In the genomic region with DNA sequence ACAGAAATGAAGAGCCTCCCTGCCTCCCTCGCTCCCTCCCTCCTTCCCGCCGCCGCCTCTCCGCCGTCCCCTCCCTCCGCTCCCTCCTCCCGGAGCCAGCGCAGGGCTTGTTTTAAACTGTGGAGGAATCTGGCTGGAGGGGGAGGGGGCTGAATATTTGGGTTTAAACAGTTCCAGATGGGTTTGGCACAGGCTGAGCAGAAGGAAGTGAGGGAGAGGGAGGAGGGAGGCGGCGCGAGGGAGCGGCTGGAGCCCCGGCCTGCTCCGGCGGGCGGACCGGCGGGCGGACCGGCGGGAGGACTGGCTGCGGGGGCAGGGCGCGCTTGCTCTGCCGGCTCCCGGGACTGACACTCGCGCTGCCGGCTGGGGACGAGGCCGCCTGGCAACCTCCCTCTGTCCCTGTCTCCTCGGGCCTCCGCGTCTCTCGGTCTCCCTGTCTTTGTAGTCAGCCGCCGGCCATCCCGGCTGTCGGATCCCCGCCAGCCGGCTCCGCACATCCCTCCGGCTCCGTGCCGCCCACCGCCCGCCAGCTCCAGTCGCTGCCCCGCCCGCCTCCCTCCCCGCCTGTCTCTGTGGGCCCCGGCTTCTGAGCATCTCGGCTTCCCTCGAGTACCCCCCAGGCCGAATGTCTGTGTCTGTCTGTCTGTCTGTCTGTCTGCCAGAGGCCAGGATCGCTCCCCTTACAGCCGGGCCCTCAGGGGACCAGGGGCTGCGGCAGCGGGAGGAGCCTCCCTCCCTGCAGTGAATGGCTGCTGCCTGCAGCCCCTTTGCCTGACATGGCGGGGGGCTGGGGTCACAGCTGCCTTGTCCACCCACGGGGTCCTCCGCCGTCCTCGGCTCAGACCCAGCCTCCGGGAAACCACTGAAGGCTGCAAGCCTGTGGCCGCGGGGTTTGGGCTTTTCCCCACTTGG, we compare ENCODE assay signal across 8 cellular contexts. TPM values are rescaled to one million over a fixed set of nuclear protein-coding genes. Genes with fewer than 3 reads are reported as not detected.
DNase-seq lines count a peak whose midpoint lies in the region; ATAC-seq, FAIRE-seq and TF ChIP-seq lines count a peak whose summit lies in the region.

No MANE protein-coding gene starts in this region.

- FAIRE-seq in RCC 7860 (lab: Jason Lieb, UNC), result no peak

- peaks cover 8% of the 10 kb centered on the region for H3K4me1 Mint-ChIP-seq in activated B cell treated with CpG ODN at 0.5 μM for 24 hours

- H3K27ac ChIP-seq in esophagus muscularis mucosa (replicated peaks in 1 of 4) (peak overlapping the region; percentile 79 to 89 (median 82)), testis (peak overlapping the region in 1 of 2 donors; percentile 73)

- H3K9me3 Mint-ChIP-seq in activated B cell treated with CpG ODN at 0.5 μM for 24 hours, result no peaks in the 10 kb centered on the region

- H3K27ac Mint-ChIP-seq in activated B cell treated with CpG ODN at 0.5 μM for 24 hours, result no peak overlapping the region

- WGBS in esophagus muscularis mucosa, result 9% methylated on average over 21 of the region's 68 CpGs
- 0 to 6% methylated on average over 9 to 66 of the region's 68 CpGs for WGBS in testis, 2 donors

- ATAC-seq in activated B cell treated with CpG ODN at 0.5 μM for 24 hours (ENCODE audit: low read depth), result no peak

- intact Hi-C loops in activated B cell treated with CpG ODN at 0.5 μM for 24 hours (cut with micrococcal nuclease), result no loop called here
- intact Hi-C loops in esophagus muscularis mucosa (cut with DNase I), result no loop called here
- intact Hi-C loops in testis (cut with DNase I; ENCODE audit: low total_unique reads), result no loop called here

- peaks cover 17 to 74% (median 59%) of the 10 kb centered on the region in 4 donors for H3K4me1 ChIP-seq in esophagus muscularis mucosa
- peaks cover 25% of the 10 kb centered on the region for H3K4me1 ChIP-seq in testis

- TF ChIP-seq CTCF in BJ (IDR thresholded peaks at IDR 0.05; ENCODE audit: insufficient read depth, low read depth, low read length) (no peak), activated B cell treated with CpG ODN at 0.5 μM for 24 hours (IDR thresholded peaks at IDR 0.05) (no peak), esophagus muscularis mucosa (IDR thresholded peaks at IDR 0.05) (no peak), testis (IDR thresholded peaks at IDR 0.05) (no peak)

- H3K27me3 Mint-ChIP-seq in activated B cell treated with CpG ODN at 0.5 μM for 24 hours, result peaks cover 37% of the 10 kb centered on the region

- peak overlapping the region; percentile 53 for H3K4me3 Mint-ChIP-seq in activated B cell treated with CpG ODN at 0.5 μM for 24 hours

- H3K27me3 ChIP-seq in BJ (ENCODE audit: control insufficient read depth, insufficient read depth, low read length), result no peaks in the 10 kb centered on the region
- H3K27me3 ChIP-seq in esophagus muscularis mucosa, result no peaks in the 10 kb centered on the region
- H3K27me3 ChIP-seq in testis, result no peaks in the 10 kb centered on the region

- peak overlapping the region; percentile 48 for H3K4me3 ChIP-seq in BJ (ENCODE audit: low read depth, low read length)
- H3K4me3 ChIP-seq in esophagus muscularis mucosa, result peak overlapping the region; percentile 60 to 76 (median 63)
- H3K4me3 ChIP-seq in testis, result peak overlapping the region; percentile 53 to 61

- TF ChIP-seq POLR2A in esophagus muscularis mucosa (IDR thresholded peaks at IDR 0.05; ENCODE audit: low read depth) (no peak), testis (IDR thresholded peaks at IDR 0.05) (no peak)

- TF ChIP-seq EP300 in esophagus muscularis mucosa (IDR thresholded peaks at IDR 0.05), result no peak

- H3K36me3 ChIP-seq in BJ (ENCODE audit: control insufficient read depth, insufficient read depth, low read length) (peaks cover 4% of the 10 kb centered on the region; the same call in 1 of the 2 replicates), esophagus muscularis mucosa (peaks cover 0 to 17% (median 6%) of the 10 kb centered on the region in 4 donors), testis (ENCODE audit: low read depth, missing control alignments) (no peaks in the 10 kb centered on the region)

- POLR2A ChIA-PET in BJ (lab: Charles Lee), result no interaction called here
- POLR2A ChIA-PET in activated B cell treated with CpG ODN at 0.5 μM for 24 hours (lab: Charles Lee), result no interaction called here

- CTCF ChIA-PET in BJ (lab: Yijun Ruan, JAX) (interaction anchor here (0.8 to 1.7 kb wide), 2 partner anchors 8 to 12 kb away, joined by 3 to 7 read pairs; partner anchors contain the start of gene EPHB3), activated B cell treated with CpG ODN at 0.5 μM for 24 hours (lab: Charles Lee) (interaction anchor here (1.2 kb wide), 1 partner anchor 8 kb away, joined by 5 read pairs; the partner anchor contains the start of gene EPHB3)

- H3K36me3 Mint-ChIP-seq in activated B cell treated with CpG ODN at 0.5 μM for 24 hours (ENCODE audit: low read depth), result no peaks in the 10 kb centered on the region

- no peaks in the 10 kb centered on the region for H3K9me3 ChIP-seq in esophagus muscularis mucosa
- no peaks in the 10 kb centered on the region for H3K9me3 ChIP-seq in testis

- DNase-seq in BJ (ENCODE audit: low read depth) (peak; percentile 93), HT1080 (ENCODE audit: low read depth) (peak; percentile 81), activated B cell treated with CpG ODN at 0.5 μM for 24 hours (no peak), esophagus muscularis mucosa (ENCODE audit: extremely low spot score) (peak; percentile 93), middle frontal gyrus (ENCODE audit: extremely low spot score, low spot score) (peak; percentile 57), testis (peak; percentile 86), RCC 7860 (ENCODE audit: low spot score) (no peak), DMS153 treated with DMSO at 0.1 percent for 48 hours (lab: John Stamatoyannopoulos, UW; ENCODE audit: unreplicated experiment) (no peak)

RNA-seq across cellular contexts. Expression of gene EPHB3, which starts 7.6 kb away (rescaled TPM):
- polyA plus RNA-seq in BJ (2011; rRNA removed) (1.1 and 3.3 TPM in 2 replicates), testis (ENCODE audit: insufficient read depth, low read depth, low replicate concordance) (2.6 TPM)
- 4.1 and 5.9 TPM in 2 replicates for polyA minus RNA-seq in BJ (2011; rRNA and poly(A)+ RNA removed)
- total RNA-seq in HT1080 (2014; rRNA removed; shearing (Covaris generic)), result 0.94 and 1.00 TPM in 2 replicates
- polyA plus RNA-seq in HT1080 (2015; cell fraction: cytosol; rRNA removed), result 0.33 and 0.57 TPM in 2 replicates
- polyA plus RNA-seq in HT1080 (2015; cell fraction: nucleus; rRNA removed), result 1.3 TPM in 2 replicates
- total RNA-seq in activated B cell treated with CpG ODN at 0.5 μM for 24 hours (0.05 and 0.07 TPM in 2 replicates), esophagus muscularis mucosa (1 to 10 TPM; 1.5 to 6.1 (median 3.5) TPM), testis (1 to 10 TPM; 2.0 to 2.3 TPM)

Comparison
In these comparisons a context has a peak if more than half of its experiments do, and no peak if none do; other contexts are left out.
1. DNase-seq: peak in BJ (single experiment), HT1080 (single experiment), esophagus muscularis mucosa (single experiment), middle frontal gyrus (single experiment) and testis (single experiment); none in activated B cell treated with CpG ODN at 0.5 μM for 24 hours (single experiment), RCC 7860 (single experiment) and DMS153 treated with DMSO at 0.1 percent for 48 hours (single experiment).
2. Peak in every context shown above with its lines, with median percentiles within 50 percentile points of each other: H3K4me3 ChIP-seq.